In genomic region chr5:127957183-127957582, GRCh38 we compare ENCODE assay signal across 13 cellular contexts.
DNase-seq lines count a peak whose midpoint lies in the region; ATAC-seq, FAIRE-seq and TF ChIP-seq lines count a peak whose summit lies in the region.
"Had no signal": no experiment of that assay in that cellular context is flagged by ENCODE, and none has a peak within 500 bp of the region (broad histone marks: within the 10 kb centered on the region; RNA-seq: fewer than 3 reads in every experiment).

No MANE protein-coding gene starts in this region.

- H3K9me2 ChIP-seq in HCT116 (ENCODE audit: insufficient read depth), result no peaks in the 10 kb centered on the region

- no TSS peak for BruUV-seq in HCT116 (replicated peaks; lab: Mats Ljungman, UMichigan)

- H3K9me3 ChIP-seq in HCT116 (ENCODE audit: control insufficient read depth in 1 of 2, insufficient read depth in 1 of 2, low read depth in 1 of 2, low read length in 2 of 2) (no peaks in the 10 kb centered on the region; a peak in 1 of 4 replicates), small intestine (ENCODE audit: control insufficient read depth, low read depth) (no peaks in the 10 kb centered on the region)

- RAD21 ChIA-PET in HCT116 (lab: Charles Lee; ENCODE audit: low non-redundant PET in 1 of 2, low total read pairs in 2 of 2, uncharacterized antibody in 2 of 2, unreplicated experiment in 2 of 2), result no interaction called here

- TF ChIP-seq RAD21 in HCT116 (IDR thresholded peaks at IDR 0.05; ENCODE audit: low read depth), result 0 out of 2 replicates have a peak, but pooled peaks have one; percentile 7

- POLR2A ChIA-PET in HCT116 (lab: Charles Lee), result no interaction called here

- H3K9ac ChIP-seq in HCT116 (ENCODE audit: low read length), result no peak overlapping the region

- H3K4me2 ChIP-seq in HCT116 (ENCODE audit: low read length), result no peak overlapping the region

- CTCF ChIA-PET in HCT116 (lab: Charles Lee), result no interaction called here

- no peak overlapping the region for H3K4me3 ChIP-seq in HCT116 (replicated peaks in 1 of 2; ENCODE audit: low read depth in 1 of 2, low read length in 2 of 2)
- no peak overlapping the region for H3K4me3 ChIP-seq in small intestine (ENCODE audit: low read depth in 1 of 2, low read length in 2 of 2)
- H3K4me3 ChIP-seq: cardiac muscle cell had no signal

- no peaks in the 10 kb centered on the region for H4K20me1 ChIP-seq in HCT116 (ENCODE audit: insufficient read depth)

- H3K36me3 ChIP-seq in HCT116 (ENCODE audit: control insufficient read depth in 1 of 2, insufficient read depth in 2 of 2, low read length in 2 of 2), result no peaks in the 10 kb centered on the region
- no peaks in the 10 kb centered on the region for H3K36me3 ChIP-seq in small intestine (ENCODE audit: control insufficient read depth in 2 of 2, insufficient read depth in 2 of 2, low read length in 2 of 2)
- H3K36me3 ChIP-seq: cardiac muscle cell had no signal

- intact Hi-C loops in HCT116 (cut with micrococcal nuclease) (no loop called here), Right ventricle myocardium superior (cut with DNase I) (no loop called here)

- no peak for FAIRE-seq in small intestine (lab: Jason Lieb, UNC)
- FAIRE-seq: GM18507, islet of Langerhans had no signal

- no peak overlapping the region for H2AFZ ChIP-seq in HCT116 (ENCODE audit: low read depth, low read length, poor library complexity, severe bottlenecking)

- no peak for TF ChIP-seq CTCF in HCT116 (IDR thresholded peaks at IDR 0.05 in 2 of 3, conservative IDR thresholded peaks at IDR 0.05 in 1 of 3; ENCODE audit: borderline replicate concordance in 1 of 3, insufficient read depth in 1 of 3, low read depth in 2 of 3, low read length in 2 of 3)
- TF ChIP-seq CTCF in VCaP (conservative IDR thresholded peaks at IDR 0.05), result no peak

- ATAC-seq in HCT116 (peak; percentile 83), Right ventricle myocardium superior (ENCODE audit: poor library complexity) (peak; percentile 75)

- no peaks in the 10 kb centered on the region for H3K79me2 ChIP-seq in HCT116 (ENCODE audit: insufficient read depth, low read length)

- no peak overlapping the region for H3K27ac ChIP-seq in HCT116 (ENCODE audit: low read depth, low read length)
- H3K27ac ChIP-seq in VCaP, result peak overlapping the region; percentile 86
- H3K27ac ChIP-seq in small intestine (ENCODE audit: low read depth in 1 of 2, low read length in 1 of 2), result peak overlapping the region in 1 of 2 donors; percentile 35
- H3K27ac ChIP-seq: cardiac muscle cell had no signal

- DNase-seq in HCT116 (ENCODE audit: low read depth, low spot score), result no peak
- peak; percentile 64 for DNase-seq in Right ventricle myocardium superior
- peak; percentile 38 for DNase-seq in small intestine
- no peak for DNase-seq in stimulated activated CD4-positive, alpha-beta T cell treated with anti-CD3 and anti-CD28 coated beads, Interleukin-12 subunit alpha, Interleukin-12 subunit beta, amount 100 ng/mL, for 4 hours
- no peak for DNase-seq in NCI-H187 treated with DMSO at 0.1 percent for 48 hours (lab: John Stamatoyannopoulos, UW)
- no peak for DNase-seq in activated gamma-delta T cell treated with Interleukin-2 at 50 U/mL for 16 hours
- DNase-seq in activated CD8-positive, alpha-beta memory T cell treated with anti-CD3 and anti-CD28 coated beads for 24 hours, result no peak
- DNase-seq: activated CD4-positive, CD25-positive, alpha-beta regulatory T cell; NCI-H187 had no signal

- H3K27me3 ChIP-seq in HCT116 (ENCODE audit: insufficient read depth, low read length), result no peaks in the 10 kb centered on the region
- no peaks in the 10 kb centered on the region for H3K27me3 ChIP-seq in small intestine (ENCODE audit: control insufficient read depth in 2 of 2, insufficient read depth in 2 of 2, low read length in 2 of 2)
- H3K27me3 ChIP-seq: cardiac muscle cell had no signal

- H3K4me1 ChIP-seq in HCT116 (ENCODE audit: control insufficient read depth in 1 of 2, insufficient read depth in 2 of 2, low read length in 2 of 2) (peaks cover 22 to 27% of the 10 kb centered on the region in 2 experiments), small intestine (ENCODE audit: control insufficient read depth in 2 of 2, insufficient read depth in 1 of 2, low read depth in 1 of 2, low read length in 1 of 2) (peaks cover 4 to 12% of the 10 kb centered on the region in 2 donors)

- TF ChIP-seq POLR2A in HCT116 (IDR thresholded peaks at IDR 0.05; ENCODE audit: borderline replicate concordance, extremely low read depth, insufficient read depth, insufficient read length), result no peak

- 27 to 46% (median 34%) methylated on average over 2 of the region's 2 CpGs for WGBS in small intestine, 3 donors

TF ChIP-seq in HCT116, 20 proteins besides CTCF, POLR2A, EP300 and RAD21:
- TF ChIP-seq CEBPB (IDR thresholded peaks at IDR 0.05; ENCODE audit: low read depth) (no peak), POLR2AphosphoS5 (IDR thresholded peaks at IDR 0.05; ENCODE audit: low read depth, low read length) (no peak), ZFX (IDR thresholded peaks at IDR 0.05) (no peak), FOSL1 (IDR thresholded peaks at IDR 0.05; ENCODE audit: low read depth) (peak; percentile 35; the same call in 1 of the 2 replicates), SP1 (IDR thresholded peaks at IDR 0.05; ENCODE audit: low read depth) (no peak), TCF7L2 (IDR thresholded peaks at IDR 0.05; ENCODE audit: borderline replicate concordance, extremely low read depth, insufficient read depth, insufficient read length) (no peak), SIN3A (IDR thresholded peaks at IDR 0.05; ENCODE audit: low read depth) (no peak), CBX3 (IDR thresholded peaks at IDR 0.05; ENCODE audit: low read depth) (0 out of 2 replicates have a peak, but pooled peaks have one; percentile 20), MAX (IDR thresholded peaks at IDR 0.05) (no peak), ATF3 (IDR thresholded peaks at IDR 0.05) (no peak), EGR1 (IDR thresholded peaks at IDR 0.05; ENCODE audit: low read depth) (no peak), JUND (IDR thresholded peaks at IDR 0.05) (peak; percentile 49; the same call in 1 of the 2 replicates), REST (IDR thresholded peaks at IDR 0.05; ENCODE audit: low read depth) (no peak), EZH2 (IDR thresholded peaks at IDR 0.05) (no peak), YY1 (IDR thresholded peaks at IDR 0.05; ENCODE audit: extremely low read depth, insufficient replicate concordance, low read depth, low read length) (no peak)

Comparison
In these comparisons a context has a peak if more than half of its experiments do, and no peak if none do; other contexts are left out.
1. DNase-seq: peak in Right ventricle myocardium superior (single experiment) and small intestine (single experiment); none in HCT116 (single experiment), stimulated activated CD4-positive, alpha-beta T cell treated with anti-CD3 and anti-CD28 coated beads, Interleukin-12 subunit alpha, Interleukin-12 subunit beta, amount 100 ng/mL, for 4 hours (single experiment), NCI-H187 treated with DMSO at 0.1 percent for 48 hours (single experiment), activated gamma-delta T cell treated with Interleukin-2 at 50 U/mL for 16 hours (single experiment) and activated CD8-positive, alpha-beta memory T cell treated with anti-CD3 and anti-CD28 coated beads for 24 hours (single experiment).